8 cellular contexts compared by ENCODE assay signal in genomic region chr2:9842487-9843228, GRCh38. TPM values are rescaled to one million over a fixed set of nuclear protein-coding genes. Genes with fewer than 3 reads are reported as not detected.
DNase-seq lines count a peak whose midpoint lies in the region; ATAC-seq, FAIRE-seq and TF ChIP-seq lines count a peak whose summit lies in the region.

No MANE protein-coding gene starts in this region.

- H3K27ac ChIP-seq in C4-2B (peak overlapping the region; percentile 76), OCI-LY7 (ENCODE audit: low read depth, low read length, poor library complexity, severe bottlenecking) (peak overlapping the region; percentile 62), H1 (ENCODE audit: low read depth, low read length) (no peak overlapping the region)

- WGBS in H1 (ENCODE audit: extremely low coverage in 1 of 2, insufficient coverage in 1 of 2, insufficient read length in 1 of 2, insufficient replicate concordance in 2 of 2, low coverage in 1 of 2, low lambda C conversion rate in 2 of 2, missing lambda C conversion rate in 1 of 2), 2 experiments, result 29% methylated on average over 21 of the region's 21 CpGs; no CpG with 5 or more reads in 1 of the 2 experiments

- peak overlapping the region in 2 of 4 experiments; percentile 10 to 42; a peak in 3 of 7 replicates for H3K9ac ChIP-seq in H1 (replicated peaks in 1 of 4; ENCODE audit: extremely low read depth in 1 of 4, low read depth in 3 of 4, low read length in 3 of 4)

- POLR2A ChIA-PET in OCI-LY7 (lab: Charles Lee), result interaction anchor here (0.6 to 1.5 kb wide), 9 partner anchors 11 to 693 kb away, joined by 3 to 4 read pairs (median 3); partner anchors contain the start of genes CPSF3, ITGB1BP1 and YWHAQ
- POLR2A ChIA-PET in H1 (lab: Charles Lee; ENCODE audit: partially characterized antibody), result interaction anchor here (0.6 to 2.8 kb wide), 9 partner anchors 8 to 212 kb away, joined by 3 to 13 read pairs (median 4); partner anchors contain the start of genes KLF11 and YWHAQ

- H3K9me3 ChIP-seq in OCI-LY7 (ENCODE audit: low read length), result no peaks in the 10 kb centered on the region
- no peaks in the 10 kb centered on the region for H3K9me3 ChIP-seq in H1 (ENCODE audit: insufficient read depth in 2 of 2, low read depth in 1 of 2, low read length in 1 of 2)

- H2BK120ac ChIP-seq in H1 (replicated peaks; ENCODE audit: low read depth, low read length), result no peak overlapping the region

- H3K4me2 ChIP-seq in OCI-LY7 (ENCODE audit: low read length) (peak overlapping the region; percentile 93), H1 (ENCODE audit: insufficient read depth in 1 of 2, low read depth in 2 of 2, low read length in 2 of 2) (peak overlapping the region; percentile 67 to 70)

- peak overlapping the region; percentile 52 for H3K56ac ChIP-seq in H1 (replicated peaks; ENCODE audit: insufficient read length, low read depth, low read length)

- no peaks in the 10 kb centered on the region for H3K27me3 Mint-ChIP-seq in neural crest cell (ENCODE audit: low read depth)

- peaks cover 6% of the 10 kb centered on the region; the same call in 1 of the 2 replicates for H3K23me2 ChIP-seq in H1 (ENCODE audit: low read depth, low read length)

- H3K79me1 ChIP-seq in H1 (ENCODE audit: low read depth, low read length), result no peaks in the 10 kb centered on the region; the same call in 1 of the 2 replicates

- no peak overlapping the region for H2BK12ac ChIP-seq in H1 (ENCODE audit: low read depth, low read length)

- H2BK15ac ChIP-seq in H1 (ENCODE audit: low read length), result no peak overlapping the region

- peak overlapping the region; percentile 82 for H3K4me3 ChIP-seq in OCI-LY7 (ENCODE audit: low read depth, low read length, poor library complexity, severe bottlenecking)
- peak overlapping the region; percentile 70 to 80 (median 74) for H3K4me3 ChIP-seq in H1 (ENCODE audit: extremely low read depth in 1 of 4, insufficient read depth in 2 of 4, low read depth in 3 of 4, low read length in 4 of 4)

- peaks cover 29% of the 10 kb centered on the region for H3K79me2 ChIP-seq in OCI-LY7 (ENCODE audit: insufficient read depth, low read depth, low read length)
- H3K79me2 ChIP-seq in H1 (ENCODE audit: control insufficient read depth in 1 of 2, insufficient read depth in 2 of 2, low read length in 2 of 2), result peaks cover 0 to 26% of the 10 kb centered on the region in 2 experiments; a peak in 2 of 4 replicates

- H3K4me1 Mint-ChIP-seq in neural crest cell, result peaks cover 37% of the 10 kb centered on the region

- TF ChIP-seq RAD21 in H1 (IDR thresholded peaks at IDR 0.05 in 1 of 2, conservative IDR thresholded peaks at IDR 0.05 in 1 of 2; ENCODE audit: low read depth in 2 of 2, low read length in 2 of 2), result no peak

- no peaks in the 10 kb centered on the region for H3K9me2 ChIP-seq in OCI-LY7 (ENCODE audit: insufficient read depth, low read length)

- H4K8ac ChIP-seq in H1 (ENCODE audit: extremely low read depth, insufficient read depth, low read length), result peak overlapping the region; percentile 22

- H3K4me3 Mint-ChIP-seq in neural crest cell, result peak overlapping the region; percentile 99

- DNase-seq in OCI-LY7 (ENCODE audit: low spot score) (no peak), H1 (ENCODE audit: low read depth in 1 of 2, low spot score in 2 of 2) (no peak), neural crest cell (ENCODE audit: low read depth, low spot score) (no peak), NCI-H2029 treated with DMSO at 0.1 percent for 48 hours (lab: John Stamatoyannopoulos, UW) (no peak), OCI-M2 (lab: John Stamatoyannopoulos, UW; ENCODE audit: unreplicated experiment) (no peak)
- DNase-seq in stimulated activated CD4-positive, alpha-beta T cell treated with anti-CD3 and anti-CD28 coated beads, Interleukin-2, amount 100 ng/mL, for 24 hours, result no peak

- H3K27me3 ChIP-seq in H1 (replicated peaks in 1 of 4; ENCODE audit: control insufficient read depth in 3 of 4, extremely low read depth in 1 of 4, insufficient read depth in 3 of 4, low read length in 3 of 4), result no peaks in the 10 kb centered on the region

- FAIRE-seq in H1 (lab: Jason Lieb, UNC), result no peak

- H3K36me3 Mint-ChIP-seq in neural crest cell (ENCODE audit: low read depth), result peaks cover 8% of the 10 kb centered on the region

- peak overlapping the region; percentile 73 for H4K5ac ChIP-seq in H1 (ENCODE audit: insufficient read length, low read depth, low read length)

- no peak overlapping the region; the same call in 1 of the 2 replicates for H2BK5ac ChIP-seq in H1 (ENCODE audit: low read depth, low read length)

- no peak overlapping the region for H4K91ac ChIP-seq in H1 (replicated peaks; ENCODE audit: insufficient read length, low read length)

- TSS peak; percentile 94 for BruUV-seq in OCI-LY7 (replicated peaks; lab: Mats Ljungman, UMichigan)

- no peak overlapping the region for H3K14ac ChIP-seq in H1 (ENCODE audit: insufficient read length)

- peaks cover 32% of the 10 kb centered on the region for H3K4me1 ChIP-seq in OCI-LY7 (ENCODE audit: insufficient read depth, low read length, poor library complexity, severe bottlenecking)
- H3K4me1 ChIP-seq in H1 (replicated peaks in 1 of 4; ENCODE audit: control insufficient read depth in 3 of 4, insufficient read depth in 4 of 4, low read length in 3 of 4), result peaks cover 0 to 4% (median 0%) of the 10 kb centered on the region in 4 experiments; a peak in 3 of 7 replicates

- TF ChIP-seq POLR2A in H1 (IDR thresholded peaks at IDR 0.05; ENCODE audit: control extremely low read depth in 1 of 2, low read depth in 2 of 2, low read length in 2 of 2), result no peak

- peak overlapping the region; percentile 93 for H3K18ac ChIP-seq in H1 (ENCODE audit: extremely low read depth, low read length)

- H2BK20ac ChIP-seq in H1 (ENCODE audit: low read length), result no peak overlapping the region

- intact Hi-C loops in OCI-LY7 (cut with micrococcal nuclease; ENCODE audit: unreplicated experiment), result loop anchor here (5.0 to 10.0 kb wide), 2 partner anchors 420 to 602 kb away; partner anchors contain the start of genes CPSF3, ITGB1BP1 and ODC1

- CTCF ChIA-PET in OCI-LY7 (lab: Charles Lee; ENCODE audit: unreplicated experiment) (interaction anchor here (1.0 kb wide), 1 partner anchor 540 kb away, joined by 3 read pairs; no protein-coding TSS in a partner anchor), H1 (lab: Charles Lee; ENCODE audit: partially characterized antibody) (interaction anchor here (0.6 to 3.0 kb wide), 24 partner anchors 10 to 537 kb away, joined by 3 to 15 read pairs (median 4); no protein-coding TSS in a partner anchor)

- TF ChIP-seq CTCF in C4-2B (conservative IDR thresholded peaks at IDR 0.05) (no peak), OCI-LY7 (conservative IDR thresholded peaks at IDR 0.05; ENCODE audit: low read length) (no peak), H1 (IDR thresholded peaks at IDR 0.05; ENCODE audit: control extremely low read depth in 1 of 3, insufficient read depth in 1 of 3, low read depth in 1 of 3, low read length in 3 of 3) (no peak), neural crest cell (conservative IDR thresholded peaks at IDR 0.05) (no peak)

- no peak for ATAC-seq in HG03520 (IDR thresholded peaks at IDR 0.05; ENCODE audit: unreplicated experiment)

- H3K36me3 ChIP-seq in OCI-LY7 (ENCODE audit: insufficient read depth, low read length) (peaks cover 29% of the 10 kb centered on the region), H1 (ENCODE audit: control insufficient read depth in 2 of 4, insufficient read depth in 4 of 4, low read length in 3 of 4) (peaks cover 14 to 17% (median 16%) of the 10 kb centered on the region in 4 experiments)

- H3K27ac Mint-ChIP-seq in neural crest cell (ENCODE audit: unreplicated experiment), result peak overlapping the region; percentile 93

- H4K20me1 ChIP-seq in OCI-LY7 (ENCODE audit: insufficient read depth, low read length) (peaks cover 11% of the 10 kb centered on the region; the same call in 1 of the 2 replicates), H1 (replicated peaks in 1 of 2; ENCODE audit: control insufficient read depth in 1 of 2, insufficient read depth in 2 of 2, low read length in 2 of 2) (peaks cover 0 to 3% of the 10 kb centered on the region in 2 experiments)

- no peak overlapping the region for H2AK5ac ChIP-seq in H1 (ENCODE audit: low read depth, low read length)

- no peak overlapping the region for H3K4ac ChIP-seq in H1 (replicated peaks; ENCODE audit: insufficient read length, low read depth, low read length)

- H3K9me3 Mint-ChIP-seq in neural crest cell, result no peaks in the 10 kb centered on the region

- TF ChIP-seq EP300 in H1 (IDR thresholded peaks at IDR 0.05; ENCODE audit: borderline replicate concordance in 1 of 2, low read depth in 2 of 2, low read length in 2 of 2), result no peak

- H2AFZ ChIP-seq in OCI-LY7 (ENCODE audit: low read length) (peak overlapping the region; percentile 89), H1 (ENCODE audit: low read length) (no peak overlapping the region; the same call in 1 of the 2 replicates)

- H3K23ac ChIP-seq in H1 (ENCODE audit: insufficient read length), result no peak overlapping the region

TF ChIP-seq in H1, 55 proteins besides CTCF, POLR2A, EP300 and RAD21:
- peak; percentile 37 for TF ChIP-seq KDM4A (IDR thresholded peaks at IDR 0.05; ENCODE audit: low read depth, low read length, severe bottlenecking)
- peak; percentile 40; the same call in 1 of the 2 replicates for TF ChIP-seq KDM1A (IDR thresholded peaks at IDR 0.05; ENCODE audit: borderline replicate concordance, low read length)
- no peak for TF ChIP-seq RBBP5 (IDR thresholded peaks at IDR 0.05; ENCODE audit: borderline replicate concordance, low read depth, low read length)
TF ChIP-seq in H1: peak in this region for 2.

RNA-seq across cellular contexts. Expression of gene TAF1B, which starts 0.6 kb away (rescaled TPM):
- total RNA-seq in OCI-LY7 (2014; rRNA removed; shearing (Covaris generic)), result 25.1 and 31.1 TPM in 2 replicates
- total RNA-seq in OCI-LY7 (2022) (35.3 and 39.6 TPM in 2 replicates), neural crest cell (35.7 and 36.8 TPM in 2 replicates)
- 25.2 and 25.8 TPM in 2 replicates for total RNA-seq in H1 (2021; fragmentation: NEBNext Ultra II Directional; extraction: Animal tissue kit (Norgen Biotek cat#: 25700))
- polyA plus RNA-seq in H1 (2011; rRNA removed), result 5.4 and 6.6 TPM in 2 replicates
- polyA plus RNA-seq in H1 (2011; cell fraction: cytosol; rRNA removed), result 7.3 TPM
- 7.4 TPM for polyA plus RNA-seq in H1 (2011; cell fraction: nucleus; rRNA removed)
- polyA plus RNA-seq in H1 (2012, experiment 1 of 2), result 6.8 to 12.0 TPM (median 7.8 TPM) in 4 replicates
- polyA plus RNA-seq in H1 (2012, experiment 2 of 2), result 1.3 TPM
- polyA plus RNA-seq in H1 (2013, experiment 1 of 2), result 17.6 TPM
- polyA plus RNA-seq in H1 (2013, experiment 2 of 2), result 16.8 TPM
- 20.7 and 22.7 TPM in 2 replicates for polyA minus RNA-seq in H1 (2011; rRNA and poly(A)+ RNA removed)
- 10.9 TPM for polyA minus RNA-seq in H1 (2011; cell fraction: cytosol; rRNA and poly(A)+ RNA removed)
- 47.1 TPM for polyA minus RNA-seq in H1 (2011; cell fraction: nucleus; rRNA and poly(A)+ RNA removed)
